In genomic region chr9:136439550-136440408, GRCh38 we compare ENCODE assay signal across 8 cellular contexts. TPM values are rescaled to one million over a fixed set of nuclear protein-coding genes. Genes with fewer than 3 reads are reported as not detected.
DNase-seq lines count a peak whose midpoint lies in the region; ATAC-seq and FAIRE-seq lines count a peak whose summit lies in the region.

INPP5E (minus strand) TSS chr9:136439845; CDS start chr9:136439419, 426 bp downstream.

- intact Hi-C loops in CD4-positive, alpha-beta memory T cell (cut with micrococcal nuclease), result loop anchor here (1.0 kb wide), 2 partner anchors 39 to 44 kb away; partner anchors contain the start of genes SEC16A and SNAPC4

- FAIRE-seq in frontal cortex (lab: Jason Lieb, UNC), result no peak

- peaks cover 16 to 36% (median 25%) of the 10 kb centered on the region in 4 donors for H3K4me1 Mint-ChIP-seq in CD4-positive, alpha-beta memory T cell

- CTCF ChIA-PET in CD4-positive, alpha-beta memory T cell (lab: Charles Lee; ENCODE audit: partially characterized antibody), result interaction anchor here (1.0 to 1.2 kb wide), 2 partner anchors 40 to 77 kb away, joined by 3 read pairs; no protein-coding TSS in a partner anchor

- peak within 1 kb of the TSS; percentile 86 to 91 (median 88) for H3K4me3 Mint-ChIP-seq in CD4-positive, alpha-beta memory T cell

- no peaks in the 10 kb centered on the region for H3K9me3 ChIP-seq in CD4-positive, alpha-beta memory T cell (ENCODE audit: control insufficient read depth in 1 of 2, low read length in 2 of 2)

- peak within 1 kb of the TSS in 1 of 2 donors; percentile 66 for H3K4me3 ChIP-seq in CD4-positive, alpha-beta memory T cell (ENCODE audit: low read length in 2 of 2)

- peak; percentile 69 to 89 (median 83) for DNase-seq in CD4-positive, alpha-beta memory T cell
- DNase-seq in HK-2 (ENCODE audit: unreplicated experiment) (peak; percentile 80), RPMI8226 (peak; percentile 88), activated gamma-delta T cell treated with Interleukin-2 at 50 U/mL for 16 hours (peak; percentile 80), frontal cortex (ENCODE audit: low spot score in 2 of 2) (peak; percentile 91 to 96), nucleus accumbens (lab: John Stamatoyannopoulos, UW) (peak in 43 of 56 donors; percentile 7 to 78 (median 39)), superior temporal gyrus (ENCODE audit: extremely low spot score) (peak; percentile 56)

- H3K9me3 Mint-ChIP-seq in CD4-positive, alpha-beta memory T cell, result peaks cover 0 to 1% (median 0%) of the 10 kb centered on the region in 8 donors

- H3K27me3 Mint-ChIP-seq in CD4-positive, alpha-beta memory T cell, result no peaks in the 10 kb centered on the region

- peaks cover 29% of the 10 kb centered on the region for H3K4me1 ChIP-seq in CD4-positive, alpha-beta memory T cell (ENCODE audit: insufficient read depth, low read length)

- H3K27me3 ChIP-seq in CD4-positive, alpha-beta memory T cell (ENCODE audit: insufficient read depth, low read length), result no peaks in the 10 kb centered on the region

- POLR2A ChIA-PET in CD4-positive, alpha-beta memory T cell (lab: Charles Lee; ENCODE audit: partially characterized antibody), result interaction anchor here (1.1 to 2.4 kb wide), 3 partner anchors 31 to 77 kb away, joined by 3 to 16 read pairs (median 5); partner anchors contain the start of gene DNLZ

- peak; percentile 65 for ATAC-seq in GM19372 (IDR thresholded peaks at IDR 0.05; ENCODE audit: low read depth, unreplicated experiment)

- peak within 1 kb of the TSS; percentile 74 for H3K27ac ChIP-seq in CD4-positive, alpha-beta memory T cell (ENCODE audit: low read depth, low read length)

- H3K36me3 Mint-ChIP-seq in CD4-positive, alpha-beta memory T cell, result peaks cover 2 to 34% of the 10 kb centered on the region in 2 donors

- H3K36me3 ChIP-seq in CD4-positive, alpha-beta memory T cell (ENCODE audit: insufficient read depth, low read length), result peaks cover 17% of the 10 kb centered on the region

- peak within 1 kb of the TSS in 6 of 7 donors; percentile 66 to 95 (median 91) for H3K27ac Mint-ChIP-seq in CD4-positive, alpha-beta memory T cell

RNA-seq across cellular contexts. Expression of gene INPP5E, which starts in this region (rescaled TPM):
- 10 to 100 TPM; 29.1 to 31.2 TPM for total RNA-seq in CD4-positive, alpha-beta memory T cell
- 1 to 10 TPM; 2.0 to 5.0 TPM for polyA plus RNA-seq in CD4-positive, alpha-beta memory T cell
- total RNA-seq in frontal cortex, result 10.2 TPM

Comparison
In these comparisons a context has a peak if more than half of its experiments do, and no peak if none do; other contexts are left out.
1. DNase-seq: peak in every context shown above with its lines; median percentile 94 in frontal cortex; 88 in RPMI8226; 83 in CD4-positive, alpha-beta memory T cell; 80 in HK-2; 80 in activated gamma-delta T cell treated with Interleukin-2 at 50 U/mL for 16 hours; 56 in superior temporal gyrus; 39 in nucleus accumbens.